In genomic region chr15:65869127-65869953, GRCh38 we compare ENCODE assay signal across 1 cellular context.
A peak's percentile ranks its signal among the peaks of the same experiment; 100 is the strongest.
TF ChIP-seq lines count a peak whose summit lies in the region.

Gene RAB11A (plus strand): TSS chr15:65869491. CDS start chr15:65869586, 95 bp downstream.

TF ChIP-seq in K562, 482 proteins besides CTCF, POLR2A, EP300 and RAD21 (continued from another document and continues in another):
- TF ChIP-seq ZBTB9 (CRISPR knock-in tag; IDR thresholded peaks at IDR 0.05) (peak; percentile 39; the same call in 1 of the 2 replicates), TRIM25 (IDR thresholded peaks at IDR 0.05; ENCODE audit: borderline replicate concordance) (no peak), ZNF584 (CRISPR knock-in tag; IDR thresholded peaks at IDR 0.05; ENCODE audit: low read depth) (no peak), THAP7 (CRISPR knock-in tag; IDR thresholded peaks at IDR 0.05) (no peak), ZNF57 (CRISPR knock-in tag; IDR thresholded peaks at IDR 0.05) (no peak), ZBTB5 (IDR thresholded peaks at IDR 0.05) (no peak), LEF1 (IDR thresholded peaks at IDR 0.05) (peak; percentile 70; the same call in 1 of the 2 replicates), NR2C1 (IDR thresholded peaks at IDR 0.05) (peak; percentile 99), NR2C1 (tag; IDR thresholded peaks at IDR 0.05) (peak; percentile 99), SOX6 (IDR thresholded peaks at IDR 0.05) (peak; percentile 51), ESRRA (IDR thresholded peaks at IDR 0.05; ENCODE audit: borderline replicate concordance, low read depth) (peak; percentile 51), AFF1 (IDR thresholded peaks at IDR 0.05; ENCODE audit: low read depth in 1 of 2, partially characterized antibody in 2 of 2) (peak; percentile 39 to 82), JUN (IDR thresholded peaks at IDR 0.05; ENCODE audit: borderline replicate concordance, low read depth, low read length) (no peak; the same call in 1 of the 2 replicates), JUN (CRISPR knock-in tag; IDR thresholded peaks at IDR 0.05; ENCODE audit: borderline replicate concordance) (peak; percentile 19; the same call in 1 of the 2 replicates), POLR2B (IDR thresholded peaks at IDR 0.05; ENCODE audit: low read depth, partially characterized antibody) (peak; percentile 97), TFE3 (CRISPR knock-in tag; IDR thresholded peaks at IDR 0.05) (no peak), CBX3 (IDR thresholded peaks at IDR 0.05; ENCODE audit: borderline replicate concordance in 1 of 2, low read length in 2 of 2) (0 out of 3 replicates have a peak, but pooled peaks of 1 of the 2 experiments have one; percentile 59), CC2D1A (IDR thresholded peaks at IDR 0.05) (no peak), CLOCK (CRISPR knock-in tag; IDR thresholded peaks at IDR 0.05; ENCODE audit: borderline replicate concordance) (no peak), ZNF316 (IDR thresholded peaks at IDR 0.05) (no peak; the same call in 1 of the 2 replicates), HCFC1 (IDR thresholded peaks at IDR 0.05; ENCODE audit: low read depth, low read length) (peak; percentile 71), CREB3L1 (IDR thresholded peaks at IDR 0.05; ENCODE audit: borderline replicate concordance, low read depth) (peak; percentile 95), ZNF184 (CRISPR knock-in tag; IDR thresholded peaks at IDR 0.05) (no peak), TCFL5 (CRISPR knock-in tag; conservative IDR thresholded peaks at IDR 0.05) (no peak), CREM (IDR thresholded peaks at IDR 0.05; ENCODE audit: low read depth) (peak; percentile 94), RBBP5 (IDR thresholded peaks at IDR 0.05; ENCODE audit: borderline replicate concordance, insufficient read depth, low read length, poor library complexity, severe bottlenecking) (peak; percentile 99), ZC3H8 (IDR thresholded peaks at IDR 0.05) (no peak), ZBTB1 (CRISPR knock-in tag; IDR thresholded peaks at IDR 0.05; ENCODE audit: borderline replicate concordance, low read depth) (peak; percentile 58; the same call in 1 of the 2 replicates), CXXC5 (CRISPR knock-in tag; IDR thresholded peaks at IDR 0.05) (peak; percentile 76), RBM22 (IDR thresholded peaks at IDR 0.05; ENCODE audit: low read depth, low read length, poor library complexity, severe bottlenecking) (peak; percentile 41), E2F1 (CRISPR knock-in tag; IDR thresholded peaks at IDR 0.05) (peak; percentile 70), BHLHE40 (IDR thresholded peaks at IDR 0.05; ENCODE audit: low read length) (no peak), HLTF (IDR thresholded peaks at IDR 0.05) (peak; percentile 73; the same call in 1 of the 2 replicates), ELK3 (CRISPR knock-in tag; IDR thresholded peaks at IDR 0.05) (no peak), NFE2 (IDR thresholded peaks at IDR 0.05; ENCODE audit: low read depth) (no peak), NCOR1 (IDR thresholded peaks at IDR 0.05) (peak; percentile 60; the same call in 1 of the 2 replicates), XRCC3 (IDR thresholded peaks at IDR 0.05) (no peak), LCOR (CRISPR knock-in tag; IDR thresholded peaks at IDR 0.05) (peak; percentile 72), HDAC3 (IDR thresholded peaks at IDR 0.05; ENCODE audit: borderline replicate concordance, partially characterized antibody) (peak; percentile 74), NFIC (IDR thresholded peaks at IDR 0.05) (peak; percentile 84; the same call in 1 of the 2 replicates), SUPT5H (IDR thresholded peaks at IDR 0.05) (peak; percentile 99), MXI1 (IDR thresholded peaks at IDR 0.05; ENCODE audit: low read depth, low read length) (no peak), ZBED1 (IDR thresholded peaks at IDR 0.05) (no peak)
